Comparison of ENCODE assay signal across 25 cellular contexts in the genomic region with DNA sequence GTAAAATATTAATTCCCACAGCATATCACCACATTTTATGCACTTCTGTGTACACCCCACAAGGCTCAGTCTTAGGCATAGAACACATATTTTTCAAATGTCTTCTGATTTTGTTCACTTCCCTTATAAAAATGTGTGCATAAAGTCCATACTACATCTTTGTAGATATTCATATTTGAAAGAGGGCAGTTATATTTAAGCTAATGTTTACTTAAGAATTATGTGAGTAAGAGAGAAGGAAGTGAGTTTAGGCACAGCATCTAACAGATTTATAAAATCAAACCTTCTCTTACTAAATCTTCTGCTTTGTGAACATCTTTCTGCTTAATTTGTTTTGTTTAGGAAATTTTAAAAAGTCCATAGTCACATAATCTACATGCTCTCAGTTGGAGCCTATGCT.
"Had no signal": no experiment of that assay in that cellular context is flagged by ENCODE, and none has a peak within 500 bp of the region (broad histone marks: within the 10 kb centered on the region; RNA-seq: fewer than 3 reads in every experiment).

No MANE protein-coding gene starts in this region.

- H3K4me1 Mint-ChIP-seq: endodermal cell; mesothelial cell of epicardium; naive B cell; naive thymus-derived CD8-positive, alpha-beta T cell had no signal

- H3K36me3 ChIP-seq: esophagus squamous epithelium, gastrocnemius medialis, heart right ventricle, left lung, lower lobe of right lung had no signal

- H3K27ac Mint-ChIP-seq: dendritic cell treated with granulocyte-macrophage colony-stimulating factor and Interleukin-4, amounts not matched to agents 40 ng/mL and 50 ng/mL, for 4 days; effector memory CD8-positive, alpha-beta T cell; endodermal cell; mesothelial cell of epicardium; naive B cell; naive thymus-derived CD8-positive, alpha-beta T cell had no signal

- H3K4me3 Mint-ChIP-seq: dendritic cell treated with granulocyte-macrophage colony-stimulating factor and Interleukin-4, amounts not matched to agents 40 ng/mL and 50 ng/mL, for 4 days; effector memory CD8-positive, alpha-beta T cell; endodermal cell; mesothelial cell of epicardium; naive B cell; naive thymus-derived CD8-positive, alpha-beta T cell had no signal

- DNase-seq: cortex of kidney; effector CD8-positive, alpha-beta T cell; effector memory CD8-positive, alpha-beta T cell; endodermal cell; erythroblast; esophagus squamous epithelium; foreskin fibroblast; foreskin melanocyte; gastrocnemius medialis; glutamatergic neuron; head of caudate nucleus; heart right ventricle; hippocampal formation; left cardiac atrium; left lung; left ventricle myocardium superior; lower lobe of right lung; mesenchymal stem cell; mucosa of descending colon; naive B cell; naive thymus-derived CD8-positive, alpha-beta T cell had no signal

- H3K27me3 ChIP-seq: esophagus squamous epithelium, gastrocnemius medialis, heart right ventricle, left lung had no signal

- ATAC-seq: effector memory CD8-positive, alpha-beta T cell; esophagus mucosa; gastrocnemius medialis; heart right ventricle; left cardiac atrium; left lung; left ventricle myocardium superior; lower lobe of right lung; mucosa of descending colon; naive thymus-derived CD8-positive, alpha-beta T cell had no signal

- H3K9me3 ChIP-seq: esophagus squamous epithelium, gastrocnemius medialis, left lung, lower lobe of right lung, mucosa of descending colon had no signal

- H3K4me3 ChIP-seq: esophagus squamous epithelium, gastrocnemius medialis, heart right ventricle, left lung, lower lobe of right lung, mucosa of descending colon had no signal

- H3K36me3 Mint-ChIP-seq: mesothelial cell of epicardium; naive B cell; naive thymus-derived CD8-positive, alpha-beta T cell had no signal

- H3K27me3 Mint-ChIP-seq: dendritic cell treated with granulocyte-macrophage colony-stimulating factor and Interleukin-4, amounts not matched to agents 40 ng/mL and 50 ng/mL, for 4 days; effector memory CD8-positive, alpha-beta T cell; naive B cell; naive thymus-derived CD8-positive, alpha-beta T cell had no signal

- H3K27ac ChIP-seq: epithelial cell of prostate, esophagus squamous epithelium, gastrocnemius medialis, heart right ventricle, left lung, lower lobe of right lung had no signal

- H3K9me3 Mint-ChIP-seq: endodermal cell had no signal

- H3K4me1 ChIP-seq: esophagus squamous epithelium, gastrocnemius medialis, heart right ventricle, left lung, lower lobe of right lung had no signal
